In the genomic region with DNA sequence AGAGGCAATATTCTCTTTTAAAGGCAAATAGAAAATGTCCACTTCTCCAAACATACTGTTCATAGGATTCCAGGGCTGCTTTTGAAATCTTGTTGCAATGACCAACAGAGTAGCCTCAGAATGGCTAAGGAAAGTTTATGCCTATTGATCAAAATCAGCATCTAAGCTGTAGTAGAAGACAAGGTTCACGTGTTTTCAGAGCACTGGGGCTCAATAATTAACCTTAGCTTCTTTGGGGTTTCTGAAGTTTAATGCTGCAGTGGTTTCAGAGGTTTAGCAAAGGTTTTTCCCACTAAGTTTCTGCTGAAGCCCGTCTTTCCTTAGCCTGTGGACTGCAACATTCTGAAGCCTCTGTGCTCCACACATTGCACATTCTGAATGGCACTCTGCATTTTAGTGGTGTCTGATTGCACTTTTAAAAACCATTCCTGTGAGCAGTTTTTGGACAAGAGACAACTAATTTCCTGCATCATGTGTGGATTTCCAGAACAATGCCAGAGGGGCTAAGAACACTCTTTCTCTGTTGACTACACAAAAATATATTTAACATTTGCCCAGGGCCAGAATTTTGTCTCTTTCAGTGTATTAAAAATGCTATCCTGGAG, we compare ENCODE assay signal across 23 cellular contexts.
A peak's percentile ranks its signal among the peaks of the same experiment; 100 is the strongest.
DNase-seq lines count a peak whose midpoint lies in the region; ATAC-seq, FAIRE-seq and TF ChIP-seq lines count a peak whose summit lies in the region.
"Had no signal": no experiment of that assay in that cellular context is flagged by ENCODE, and none has a peak within 500 bp of the region (broad histone marks: within the 10 kb centered on the region; RNA-seq: fewer than 3 reads in every experiment).

No MANE protein-coding gene starts in this region.

- no peaks in the 10 kb centered on the region for H3K27me3 ChIP-seq in hepatocyte
- no peaks in the 10 kb centered on the region for H3K27me3 ChIP-seq in heart right ventricle
- no peaks in the 10 kb centered on the region for H3K27me3 ChIP-seq in breast epithelium
- H3K27me3 ChIP-seq: Peyer's patch had no signal

- H3K4me2 ChIP-seq in hepatocyte = peak overlapping the region; percentile 15

- FAIRE-seq in H54 (lab: Jason Lieb, UNC) = no peak
- FAIRE-seq: small intestine had no signal

- H3K9me3 ChIP-seq in hepatocyte (ENCODE audit: low read depth) = no peaks in the 10 kb centered on the region
- no peaks in the 10 kb centered on the region for H3K9me3 ChIP-seq in heart right ventricle
- H3K9me3 ChIP-seq in breast epithelium = no peaks in the 10 kb centered on the region
- H3K9me3 ChIP-seq: Peyer's patch had no signal

- H3K4me1 ChIP-seq in hepatocyte (ENCODE audit: insufficient read depth) (peaks cover 15% of the 10 kb centered on the region), heart right ventricle (peaks cover 0 to 7% (median 0%) of the 10 kb centered on the region in 9 donors), breast epithelium (no peaks in the 10 kb centered on the region)
- H3K4me1 ChIP-seq: Peyer's patch had no signal

- peak overlapping the region; percentile 6 for H3K27ac ChIP-seq in hepatocyte
- H3K27ac ChIP-seq in heart right ventricle = no peak overlapping the region
- no peak overlapping the region for H3K27ac ChIP-seq in breast epithelium
- H3K27ac ChIP-seq: Peyer's patch had no signal

- no peak for TF ChIP-seq POLR2A in H54 (IDR thresholded peaks at IDR 0.05; ENCODE audit: low read depth, low read length)
- TF ChIP-seq POLR2A in breast epithelium (IDR thresholded peaks at IDR 0.05) = no peak

- H4K20me1 ChIP-seq in hepatocyte (ENCODE audit: insufficient read depth, poor library complexity, severe bottlenecking) = no peaks in the 10 kb centered on the region

- H3K4me3 ChIP-seq in hepatocyte = no peak overlapping the region
- no peak overlapping the region for H3K4me3 ChIP-seq in heart right ventricle
- H3K4me3 ChIP-seq in breast epithelium = no peak overlapping the region
- H3K4me3 ChIP-seq: Peyer's patch had no signal

- H2AFZ ChIP-seq in hepatocyte = no peak overlapping the region

- H3K36me3 ChIP-seq in hepatocyte (replicated peaks; ENCODE audit: insufficient read depth, low read depth) = no peaks in the 10 kb centered on the region
- H3K36me3 ChIP-seq in heart right ventricle = no peaks in the 10 kb centered on the region
- no peaks in the 10 kb centered on the region for H3K36me3 ChIP-seq in breast epithelium
- H3K36me3 ChIP-seq: Peyer's patch had no signal

- no peak for TF ChIP-seq CTCF in hepatocyte (IDR thresholded peaks at IDR 0.05; ENCODE audit: poor library complexity)
- TF ChIP-seq CTCF in heart right ventricle (IDR thresholded peaks at IDR 0.05) = no peak
- TF ChIP-seq CTCF in breast epithelium (IDR thresholded peaks at IDR 0.05) = no peak

- WGBS in hepatocyte (ENCODE audit: low lambda C conversion rate, missing lambda C conversion rate) = 66% methylated on average over 2 of the region's 2 CpGs
- WGBS in heart right ventricle, 2 donors = 77 to 80% methylated on average over 2 of the region's 2 CpGs

- H3K79me2 ChIP-seq in hepatocyte = no peaks in the 10 kb centered on the region

- ATAC-seq in GM19463 (IDR thresholded peaks at IDR 0.05; ENCODE audit: unreplicated experiment) (peak; percentile 56), HG03571 (IDR thresholded peaks at IDR 0.05; ENCODE audit: unreplicated experiment) (peak; percentile 79), heart right ventricle (no peak)
- ATAC-seq: activated CD8-positive, alpha-beta memory T cell treated with anti-CD3 and anti-CD28 coated beads, Interleukin-2, amount 10 ng/mL, durations not matched to agents 7 days and 5 days; left colon had no signal

- DNase-seq in EH (ENCODE audit: low read depth) (peak; percentile 47), hepatocyte (ENCODE audit: low spot score) (no peak), H54 (ENCODE audit: insufficient read length, low spot score) (no peak), heart right ventricle (no peak), OCI-M2 (lab: John Stamatoyannopoulos, UW; ENCODE audit: unreplicated experiment) (no peak), breast epithelium (ENCODE audit: low spot score in 2 of 2) (no peak)
- DNase-seq: activated CD4-positive, alpha-beta T cell treated with anti-CD3 and anti-CD28 coated beads for 1 hour; activated CD8-positive, alpha-beta memory T cell treated with anti-CD3 and anti-CD28 coated beads, Interleukin-2, amount 10 ng/mL, durations not matched to agents 7 days and 5 days; activated effector memory CD4-positive, alpha-beta T cell treated with Interleukin-2 at 50 U/mL for 16 hours; amniotic stem cell; CD8-positive, alpha-beta memory T cell; HCEC 1CT; KG1; left colon; NCI-H1048; NCI-H2107; NCI-H774; Peyer's patch; small intestine; stimulated activated CD4-positive, alpha-beta T cell treated with anti-CD3 and anti-CD28 coated beads, Interleukin-4, amount 100 ng/mL, for 24 hours; substantia nigra had no signal

- intact Hi-C loops in heart right ventricle (cut with DNase I) = no loop called here
- intact Hi-C loops in breast epithelium (cut with DNase I; ENCODE audit: low total_unique reads) = no loop called here

- H3K9me2 ChIP-seq in hepatocyte (replicated peaks; ENCODE audit: insufficient read depth) = no peaks in the 10 kb centered on the region

Comparison
In these comparisons a context has a peak if more than half of its experiments do, and no peak if none do; other contexts are left out.
1. ATAC-seq: peak in GM19463 (single experiment) and HG03571 (single experiment); none in heart right ventricle (0 of 8).